In genomic region chr1:27487927-27488522, GRCh38 we compare ENCODE assay signal across 1 cellular context.
TF ChIP-seq lines count a peak whose summit lies in the region.

No MANE protein-coding gene starts in this region.

TF ChIP-seq in K562, 482 proteins besides CTCF, POLR2A, EP300 and RAD21 (continued from another document and continues in another):
- TF ChIP-seq AFF1 (IDR thresholded peaks at IDR 0.05; ENCODE audit: low read depth in 1 of 2, partially characterized antibody in 2 of 2) (peak in 1 of 2 experiments; percentile 29), MGA (IDR thresholded peaks at IDR 0.05) (no peak), ZBTB40 (IDR thresholded peaks at IDR 0.05) (0 out of 2 replicates have a peak, but pooled peaks have one; percentile 19), ZBTB40 (CRISPR knock-in tag; IDR thresholded peaks at IDR 0.05) (no peak), AFF4 (CRISPR knock-in tag; IDR thresholded peaks at IDR 0.05) (peak; percentile 67; the same call in 1 of the 2 replicates), ZC3H11A (IDR thresholded peaks at IDR 0.05; ENCODE audit: low read depth, low read length) (no peak), ATF3 (IDR thresholded peaks at IDR 0.05) (no peak), ATF3 (CRISPR knock-in tag; conservative IDR thresholded peaks at IDR 0.05) (0 out of 2 replicates have a peak, but pooled peaks have one; percentile 20), ZNF75A (CRISPR knock-in tag; IDR thresholded peaks at IDR 0.05) (no peak), FOXM1 (IDR thresholded peaks at IDR 0.05; ENCODE audit: low read depth) (no peak), FOXM1 (CRISPR knock-in tag; IDR thresholded peaks at IDR 0.05; ENCODE audit: low read depth) (0 out of 2 replicates have a peak, but pooled peaks have one; percentile 38), SIN3A (IDR thresholded peaks at IDR 0.05; ENCODE audit: borderline replicate concordance in 2 of 2, control insufficient read depth in 1 of 2, low read depth in 2 of 2, low read length in 2 of 2) (0 out of 4 replicates have a peak, but pooled peaks of 1 of the 2 experiments have one; percentile 54)
